Comparison of ENCODE assay signal across 9 cellular contexts in the genomic region with DNA sequence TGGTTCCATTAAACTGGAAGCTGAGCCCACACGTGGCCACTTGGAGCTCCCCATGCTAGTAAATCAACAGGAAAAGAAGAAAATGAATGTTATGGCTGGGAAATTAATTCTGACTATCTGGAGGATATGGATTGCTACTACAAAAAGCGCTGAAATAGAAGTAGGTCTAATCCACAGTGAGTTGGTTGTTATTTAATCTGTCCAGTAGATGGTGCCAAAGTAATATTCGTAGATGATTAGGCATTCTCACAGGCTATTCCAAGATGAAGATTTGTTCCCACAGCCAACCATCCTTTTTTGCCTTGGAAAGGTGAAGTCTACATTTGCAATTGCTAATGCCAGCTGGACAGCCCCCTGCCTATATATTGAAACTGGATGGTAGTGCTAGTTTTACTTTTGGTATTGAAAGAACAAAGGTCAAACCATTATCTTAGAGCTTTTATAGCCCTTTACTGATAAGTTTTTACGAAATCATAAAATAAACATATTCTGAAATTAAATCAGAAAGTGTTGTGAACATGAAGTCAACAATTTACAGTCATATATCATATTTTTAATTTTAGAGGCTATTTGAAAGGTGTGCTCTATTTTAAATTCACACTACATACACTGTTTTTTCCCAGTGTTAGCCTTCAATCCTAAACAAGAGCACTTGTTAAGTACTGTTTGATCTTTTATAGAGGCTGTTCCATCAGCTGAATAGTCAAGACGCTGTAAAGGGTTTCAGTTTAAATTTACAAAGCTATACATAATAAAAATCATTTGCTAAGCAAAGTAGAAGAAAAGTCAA. TPM values are rescaled to one million over a fixed set of nuclear protein-coding genes. Genes with fewer than 3 reads are reported as not detected.
DNase-seq lines count a peak whose midpoint lies in the region; ATAC-seq, FAIRE-seq and TF ChIP-seq lines count a peak whose summit lies in the region.
"Had no signal": no experiment of that assay in that cellular context is flagged by ENCODE, and none has a peak within 500 bp of the region (broad histone marks: within the 10 kb centered on the region; RNA-seq: fewer than 3 reads in every experiment).

No MANE protein-coding gene starts in this region.

- H4K20me1 ChIP-seq in keratinocyte (ENCODE audit: control insufficient read depth, extremely low read depth, insufficient read depth, low read length) = no peaks in the 10 kb centered on the region

- H3K9me1 ChIP-seq in keratinocyte (ENCODE audit: control insufficient read depth, extremely low read depth, insufficient read depth, low read length) = no peaks in the 10 kb centered on the region

- dilution Hi-C loops in keratinocyte (cut with MboI; ENCODE audit: extremely low pct_ligation_motif_present, low sequenced_read_pairs) = no loop called here

- H3K79me2 ChIP-seq in keratinocyte (ENCODE audit: control insufficient read depth, insufficient read depth, low read length) = no peaks in the 10 kb centered on the region

- H3K4me3 ChIP-seq in body of pancreas = no peak overlapping the region
- no peak overlapping the region for H3K4me3 ChIP-seq in keratinocyte (ENCODE audit: control insufficient read depth in 2 of 3, extremely low read depth in 1 of 3, insufficient read depth in 2 of 3, low read depth in 1 of 3, low read length in 3 of 3)
- H3K4me3 ChIP-seq in tibial artery = no peak overlapping the region
- no peak overlapping the region for H3K4me3 ChIP-seq in coronary artery

- no peak for TF ChIP-seq POLR2A in body of pancreas (IDR thresholded peaks at IDR 0.05)

- H3K27me3 ChIP-seq in body of pancreas = no peaks in the 10 kb centered on the region
- H3K27me3 ChIP-seq in keratinocyte (ENCODE audit: control insufficient read depth, extremely low read depth, insufficient read depth, low read length) = no peaks in the 10 kb centered on the region
- peaks cover 0 to 2% of the 10 kb centered on the region in 2 donors for H3K27me3 ChIP-seq in tibial artery

- DNase-seq in DMS53 treated with DMSO at 0.1 percent for 48 hours (lab: John Stamatoyannopoulos, UW; ENCODE audit: unreplicated experiment) (peak; percentile 59), HCEC 1CT (peak; percentile 32), NCI-H2196 treated with DMSO at 0.1 percent for 48 hours (lab: John Stamatoyannopoulos, UW; ENCODE audit: unreplicated experiment) (peak; percentile 40), body of pancreas (no peak), keratinocyte (ENCODE audit: low read depth, low spot score) (no peak), tibial artery (no peak), coronary artery (ENCODE audit: low spot score) (no peak)
- DNase-seq: T-cell had no signal

- H3K36me3 ChIP-seq in body of pancreas (replicated peaks in 1 of 2; ENCODE audit: insufficient read depth in 1 of 2, low read depth in 2 of 2) (no peaks in the 10 kb centered on the region), keratinocyte (ENCODE audit: control insufficient read depth in 2 of 2, extremely low read depth in 1 of 2, insufficient read depth in 2 of 2, low read length in 2 of 2) (no peaks in the 10 kb centered on the region), tibial artery (no peaks in the 10 kb centered on the region)

- no peak for FAIRE-seq in keratinocyte (lab: Jason Lieb, UNC)

- ATAC-seq in body of pancreas (peak; percentile 92), HG03439 (IDR thresholded peaks at IDR 0.05; ENCODE audit: unreplicated experiment) (no peak)

- H3K27ac ChIP-seq in body of pancreas (no peak overlapping the region), keratinocyte (ENCODE audit: control insufficient read depth, insufficient read depth, low read length) (no peak overlapping the region), tibial artery (no peak overlapping the region), coronary artery (no peak overlapping the region)

- H3K9me3 ChIP-seq in body of pancreas = no peaks in the 10 kb centered on the region
- no peaks in the 10 kb centered on the region for H3K9me3 ChIP-seq in keratinocyte (ENCODE audit: control insufficient read depth, low read depth, low read length)
- H3K9me3 ChIP-seq in tibial artery = no peaks in the 10 kb centered on the region

- no peak overlapping the region for H3K4me2 ChIP-seq in keratinocyte (ENCODE audit: control insufficient read depth, extremely low read depth, insufficient read depth, low read depth, low read length)

- 10 to 11% methylated on average over 4 to 5 of the region's 5 CpGs for WGBS in body of pancreas, 2 donors

- intact Hi-C loops in body of pancreas (cut with DNase I) (no loop called here), tibial artery (cut with DNase I; ENCODE audit: low total_unique reads) (loop anchor here (5.0 kb wide), 1 partner anchor 1337 kb away; no protein-coding TSS in a partner anchor)

- TF ChIP-seq CTCF in body of pancreas (IDR thresholded peaks at IDR 0.05) = peak in 6 of 7 experiments; percentile 46 to 72 (median 66)
- peak in 2 of 3 experiments; percentile 38 to 42 for TF ChIP-seq CTCF in keratinocyte (optimal IDR thresholded peaks at IDR 0.05 in 1 of 3, IDR thresholded peaks at IDR 0.05 in 1 of 3, conservative IDR thresholded peaks at IDR 0.05 in 1 of 3; ENCODE audit: extremely low read depth in 1 of 3, insufficient read depth in 2 of 3, low read length in 3 of 3)
- peak; percentile 50 to 53 for TF ChIP-seq CTCF in tibial artery (IDR thresholded peaks at IDR 0.05)
- TF ChIP-seq CTCF in coronary artery (IDR thresholded peaks at IDR 0.05) = no peak

- no peak overlapping the region for H2AFZ ChIP-seq in keratinocyte (ENCODE audit: control insufficient read depth, low read length)

- no peak overlapping the region for H3K9ac ChIP-seq in keratinocyte (ENCODE audit: control insufficient read depth, extremely low read depth, insufficient read depth, low read length)

- H3K4me1 ChIP-seq in body of pancreas (no peaks in the 10 kb centered on the region), keratinocyte (ENCODE audit: control insufficient read depth, extremely low read depth, insufficient read depth, low read length) (no peaks in the 10 kb centered on the region), tibial artery (no peaks in the 10 kb centered on the region)

RNA-seq across cellular contexts. Expression of a gene that starts 43.9 kb away (rescaled TPM):
- total RNA-seq in body of pancreas = under 1 TPM in 1 of 2 donors, not detected in 1; 0.52 TPM
- 0.37 to 0.55 TPM (median 0.54 TPM) in 3 replicates for polyA plus RNA-seq in keratinocyte
- polyA plus RNA-seq in keratinocyte (2011; ENCODE audit: low read depth) = 0.70 TPM
- polyA plus RNA-seq in keratinocyte (2011; cell fraction: cytosol; rRNA removed) = 0.13 and 1.1 TPM in 2 replicates
- 1.1 and 1.7 TPM in 2 replicates for polyA plus RNA-seq in keratinocyte (2011; cell fraction: nucleus; rRNA removed)
- polyA plus RNA-seq in keratinocyte (2012; ENCODE audit: low replicate concordance) = 0.37 TPM in 1 of 2 replicates, not detected in the other
- 0.13 to 0.99 TPM in 2 of 3 replicates, not detected in the other for polyA minus RNA-seq in keratinocyte
- polyA minus RNA-seq in keratinocyte (2011; cell fraction: cytosol; rRNA and poly(A)+ RNA removed) = not detected
- not detected in 2 replicates for polyA minus RNA-seq in keratinocyte (2011; cell fraction: nucleus; rRNA and poly(A)+ RNA removed)

RNA-seq across cellular contexts. Expression of a gene that starts 49.1 kb away (rescaled TPM):
- total RNA-seq in body of pancreas = not detected
- not detected in 3 replicates for polyA plus RNA-seq in keratinocyte
- not detected for polyA plus RNA-seq in keratinocyte (2011; ENCODE audit: low read depth)
- polyA plus RNA-seq in keratinocyte (2011; cell fraction: cytosol; rRNA removed) = not detected in 2 replicates
- polyA plus RNA-seq in keratinocyte (2011; cell fraction: nucleus; rRNA removed) = not detected in 2 replicates
- not detected in 2 replicates for polyA plus RNA-seq in keratinocyte (2012; ENCODE audit: low replicate concordance)
- not detected in 3 replicates for polyA minus RNA-seq in keratinocyte
- polyA minus RNA-seq in keratinocyte (2011; cell fraction: cytosol; rRNA and poly(A)+ RNA removed) = not detected
- not detected in 2 replicates for polyA minus RNA-seq in keratinocyte (2011; cell fraction: nucleus; rRNA and poly(A)+ RNA removed)
- total RNA-seq: T-cell had no signal

Comparison
In these comparisons a context has a peak if more than half of its experiments do, and no peak if none do; other contexts are left out.
1. DNase-seq: peak in DMS53 treated with DMSO at 0.1 percent for 48 hours (single experiment), HCEC 1CT (single experiment) and NCI-H2196 treated with DMSO at 0.1 percent for 48 hours (single experiment); none in body of pancreas (0 of 4), keratinocyte (single experiment), tibial artery (0 of 2) and coronary artery (single experiment).